In the genomic region with DNA sequence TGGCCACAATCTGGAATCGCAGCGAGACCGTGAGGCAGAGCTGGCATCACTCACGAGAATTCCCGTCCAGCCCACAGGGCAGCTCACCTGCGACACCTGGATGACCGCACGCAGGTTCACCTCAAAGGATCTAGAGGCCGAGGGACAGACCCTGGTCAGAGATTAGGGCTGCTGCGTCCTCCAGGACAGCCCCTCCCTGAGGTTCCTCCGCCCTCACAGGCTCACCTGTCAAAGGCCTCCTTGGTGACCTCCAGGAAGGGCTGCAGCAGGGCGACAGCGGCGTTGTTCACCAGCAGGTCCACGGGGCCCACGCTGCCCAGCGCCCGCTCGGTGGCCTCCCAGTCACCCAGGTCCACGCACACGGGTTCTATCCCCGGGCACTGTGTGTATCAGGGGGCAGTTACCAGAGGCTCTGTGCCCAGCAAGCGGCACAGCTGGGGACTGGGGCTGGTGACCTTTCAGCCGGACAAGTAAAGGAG, we compare ENCODE assay signal across 8 cellular contexts. TPM values are rescaled to one million over a fixed set of nuclear protein-coding genes. Genes with fewer than 3 reads are reported as not detected.
A peak's percentile ranks its signal among the peaks of the same experiment; 100 is the strongest.
DNase-seq lines count a peak whose midpoint lies in the region; ATAC-seq, FAIRE-seq and TF ChIP-seq lines count a peak whose summit lies in the region.

No MANE protein-coding gene starts in this region.

- in situ Hi-C loops in GM12878 (cut with MboI): loop anchor here (5.0 kb wide), 1 partner anchor 121 kb away; no protein-coding TSS in a partner anchor

- POLR2A ChIA-PET in GM12878 (lab: Charles Lee): interaction anchor here (0.5 kb wide), 1 partner anchor 68 kb away, joined by 3 read pairs; no protein-coding TSS in a partner anchor

- no peak for FAIRE-seq in GM12878 (lab: Jason Lieb, UNC)

- 35 to 52% (median 42%) methylated on average over 10 to 24 of the region's 24 CpGs for WGBS in heart left ventricle, 4 donors
- 37% methylated on average over 24 of the region's 24 CpGs for WGBS in GM12878 (ENCODE audit: insufficient coverage, insufficient replicate concordance, low lambda C conversion rate, missing lambda C conversion rate)
- WGBS in lung, 2 donors: 33 to 41% methylated on average over 24 of the region's 24 CpGs
- WGBS in urinary bladder: 35% methylated on average over 24 of the region's 24 CpGs

- RAD21 ChIA-PET in GM12878 (lab: Charles Lee; ENCODE audit: unreplicated experiment): interaction anchor here (0.8 kb wide), 1 partner anchor 77 kb away, joined by 3 read pairs; no protein-coding TSS in a partner anchor

- intact Hi-C loops in heart left ventricle (cut with DNase I): loop anchor here in 4 of 10 donors (1.0 to 10.0 kb wide), 4 partner anchors 61 to 288 kb away; a partner anchor contains a TSS
- intact Hi-C loops in Right ventricle myocardium superior (cut with DNase I): loop anchor here (5.0 kb wide), 1 partner anchor 61 kb away; a partner anchor contains a TSS
- intact Hi-C loops in GM12878 (cut with micrococcal nuclease; ENCODE audit: unreplicated experiment): loop anchor here (5.0 kb wide), 1 partner anchor 61 kb away; a partner anchor contains a TSS

- BruUV-seq in GM12878 (replicated peaks; lab: Mats Ljungman, UMichigan): no TSS peak

- peak overlapping the region; percentile 66 for H2AFZ ChIP-seq in GM12878 (ENCODE audit: control insufficient read depth, low read depth, low read length)

- peak overlapping the region; percentile 89 for H3K4me2 ChIP-seq in GM12878 (ENCODE audit: control insufficient read depth, insufficient read depth)

- no peak for TF ChIP-seq EP300 in GM12878 (IDR thresholded peaks at IDR 0.05; ENCODE audit: borderline replicate concordance in 1 of 2, control insufficient read depth in 1 of 2, low read depth in 2 of 2, low read length in 2 of 2)

- H3K4me3 ChIP-seq in heart left ventricle (peak overlapping the region; percentile 49 to 92 (median 73)), GM12878 (peak overlapping the region; percentile 81), lung (peak overlapping the region; percentile 56), urinary bladder (ENCODE audit: low read depth, low read length) (peak overlapping the region; percentile 51)

- H3K27me3 ChIP-seq in heart left ventricle: peaks cover 0 to 9% (median 0%) of the 10 kb centered on the region in 9 donors
- no peaks in the 10 kb centered on the region for H3K27me3 ChIP-seq in GM12878 (replicated peaks in 1 of 2; ENCODE audit: control insufficient read depth in 2 of 2, insufficient read depth in 2 of 2, low read length in 1 of 2)
- no peaks in the 10 kb centered on the region for H3K27me3 ChIP-seq in lung (ENCODE audit: control insufficient read depth, insufficient read depth)

- no peak for TF ChIP-seq CTCF in heart left ventricle (IDR thresholded peaks at IDR 0.05)
- no peak for TF ChIP-seq CTCF in GM12878 (IDR thresholded peaks at IDR 0.05 in 2 of 3, conservative IDR thresholded peaks at IDR 0.05 in 1 of 3; ENCODE audit: control insufficient read depth in 2 of 3, extremely low read depth in 1 of 3, insufficient read depth in 1 of 3, low read depth in 3 of 3, low read length in 3 of 3)
- TF ChIP-seq CTCF in lung (IDR thresholded peaks at IDR 0.05; ENCODE audit: control extremely low read depth, extremely low read depth): no peak

- DNase-seq in heart left ventricle: no peak
- DNase-seq in Right ventricle myocardium superior: no peak
- no peak for DNase-seq in GM12878 (ENCODE audit: low read depth, low spot score)
- no peak for DNase-seq in lung (ENCODE audit: low spot score)
- no peak for DNase-seq in anterior cingulate cortex (lab: John Stamatoyannopoulos, UW)

- TF ChIP-seq RAD21 in GM12878 (IDR thresholded peaks at IDR 0.05; ENCODE audit: insufficient read depth, low read depth, low read length): no peak

- H3K27ac ChIP-seq in heart left ventricle (peak overlapping the region; percentile 91 to 98 (median 94)), GM12878 (ENCODE audit: control insufficient read depth, insufficient read depth) (peak overlapping the region; percentile 89; the same call in 1 of the 2 replicates), lung (ENCODE audit: low read depth in 1 of 2, low read length in 1 of 2) (peak overlapping the region; percentile 97 to 98), urinary bladder (ENCODE audit: low read depth) (peak overlapping the region; percentile 95)

- H3K9me3 ChIP-seq in heart left ventricle (no peaks in the 10 kb centered on the region), GM12878 (replicated peaks; ENCODE audit: control insufficient read depth, insufficient read depth, low read length) (no peaks in the 10 kb centered on the region), lung (ENCODE audit: control insufficient read depth in 2 of 2, insufficient read depth in 1 of 2, low read length in 1 of 2) (no peaks in the 10 kb centered on the region)

- TF ChIP-seq POLR2A in heart left ventricle (IDR thresholded peaks at IDR 0.05): no peak
- no peak for TF ChIP-seq POLR2A in GM12878 (IDR thresholded peaks at IDR 0.05; ENCODE audit: low read depth, low read length)

- ATAC-seq in heart left ventricle: peak in 1 of 4 donors; percentile 1
- no peak for ATAC-seq in Right ventricle myocardium superior (ENCODE audit: poor library complexity)
- ATAC-seq in GM12878: no peak
- ATAC-seq in lung (ENCODE audit: insufficient read depth, low FRiP score): no peak
- no peak for ATAC-seq in GM18861 (IDR thresholded peaks at IDR 0.05; ENCODE audit: unreplicated experiment)
- ATAC-seq in HG02763 (IDR thresholded peaks at IDR 0.05; ENCODE audit: unreplicated experiment): no peak

- peaks cover 0 to 5% (median 0%) of the 10 kb centered on the region in 9 donors for H3K36me3 ChIP-seq in heart left ventricle
- no peaks in the 10 kb centered on the region; a peak in 2 of 4 replicates for H3K36me3 ChIP-seq in GM12878 (ENCODE audit: control insufficient read depth in 2 of 2, insufficient read depth in 2 of 2, low read length in 1 of 2)
- H3K36me3 ChIP-seq in lung (ENCODE audit: control insufficient read depth in 2 of 2, insufficient read depth in 2 of 2, low read length in 2 of 2): peaks cover 0 to 4% of the 10 kb centered on the region in 2 donors
- H3K36me3 ChIP-seq in urinary bladder (ENCODE audit: insufficient read depth): no peaks in the 10 kb centered on the region

- CTCF ChIA-PET in GM12878 (lab: Yijun Ruan, JAX): interaction anchor here (1.4 to 1.6 kb wide), 2 partner anchors 14 to 77 kb away, joined by 4 to 11 read pairs; no protein-coding TSS in a partner anchor

- peak overlapping the region; percentile 78 for H3K9ac ChIP-seq in GM12878 (ENCODE audit: control insufficient read depth, insufficient read depth, low read length)

- H4K20me1 ChIP-seq in GM12878 (ENCODE audit: control insufficient read depth, insufficient read depth): no peaks in the 10 kb centered on the region

- SMC1A ChIA-PET in GM12878 (lab: Charles Lee; ENCODE audit: uncharacterized antibody, unreplicated experiment): no interaction called here

- peaks cover 5% of the 10 kb centered on the region for H3K79me2 ChIP-seq in GM12878 (ENCODE audit: control insufficient read depth, insufficient read depth, low read length)

- H3K4me1 ChIP-seq in heart left ventricle (peaks cover 4 to 36% (median 19%) of the 10 kb centered on the region in 12 donors), GM12878 (ENCODE audit: control insufficient read depth, insufficient read depth, low read length) (peaks cover 10% of the 10 kb centered on the region), lung (ENCODE audit: control insufficient read depth in 2 of 2, insufficient read depth in 2 of 2, low read length in 2 of 2) (peaks cover 0 to 11% of the 10 kb centered on the region in 2 donors), urinary bladder (ENCODE audit: insufficient read depth) (no peaks in the 10 kb centered on the region)

RNA-seq across cellular contexts. Expression of a gene that starts 0.8 kb away (rescaled TPM):
- total RNA-seq in heart left ventricle (100 to 1,000 TPM; 139 to 312 (median 185) TPM), Right ventricle myocardium superior (178 TPM), GM12878 (2014; rRNA removed) (80.8 and 85.8 TPM in 2 replicates), GM12878 (2014; rRNA removed; fragmentation: Illumina TruSeq; extraction: Trizol) (32.4 and 39.9 TPM in 2 replicates), GM12878 (2021) (110 and 119 TPM in 2 replicates), lung (100 to 1,000 TPM in 1 of 2 donors, 10 to 100 TPM in 1; 41.6 to 218 TPM), urinary bladder (17.2 TPM)
- polyA plus RNA-seq in heart left ventricle (100 to 1,000 TPM; 243 to 246 TPM), GM12878 (2011; rRNA removed) (29.9 and 66.6 TPM in 2 replicates), GM12878 (2014; fragmentation: Illumina TruSeq; extraction: Trizol) (45.6 and 92.0 TPM in 2 replicates), GM12878 (2014; fragmentation: Nextera tagmentation; extraction: Ambion mirVana) (10 to 100 TPM; 12.3 to 44.8 TPM), GM12878 (2014; rRNA removed) (128 and 151 TPM in 2 replicates), GM12878 (2016; fragmentation: Nextera tagmentation; extraction: Ambion mirVana) (100 to 1,000 TPM; 122 to 139 TPM), lung (100 to 1,000 TPM; 193 to 246 TPM), urinary bladder (129 TPM)
- total RNA-seq in GM12878 (2013; cell fraction: nucleolus; rRNA removed): 13.4 and 14.9 TPM in 2 replicates
- polyA plus RNA-seq in GM12878 (2011; ENCODE audit: low read depth): 79.4 TPM
- 188 and 195 TPM in 2 replicates for polyA plus RNA-seq in GM12878 (2011; cell fraction: cytosol; rRNA removed)
- 136 and 154 TPM in 2 replicates for polyA plus RNA-seq in GM12878 (2011; cell fraction: nucleus; rRNA removed)
- 73.6 and 79.6 TPM in 2 replicates for polyA plus RNA-seq in GM12878 (2012)
- polyA minus RNA-seq in GM12878 (2011; rRNA and poly(A)+ RNA removed): 53.5 and 69.9 TPM in 2 replicates
- polyA minus RNA-seq in GM12878 (2011; cell fraction: cytosol; rRNA and poly(A)+ RNA removed): 23.2 and 25.8 TPM in 2 replicates
- polyA minus RNA-seq in GM12878 (2011; cell fraction: nucleus; rRNA and poly(A)+ RNA removed): 21.6 and 34.3 TPM in 2 replicates

RNA-seq across cellular contexts. Expression of a gene that starts 5.2 kb away (rescaled TPM):
- total RNA-seq in heart left ventricle (1 to 10 TPM in 7 of 9 donors, under 1 TPM in 2; 0.76 to 2.6 (median 1.5) TPM), Right ventricle myocardium superior (0.97 TPM), GM12878 (2014; rRNA removed) (23.5 and 29.8 TPM in 2 replicates), GM12878 (2014; rRNA removed; fragmentation: Illumina TruSeq; extraction: Trizol) (9.0 and 9.2 TPM in 2 replicates), GM12878 (2021) (14.6 and 16.2 TPM in 2 replicates), lung (1 to 10 TPM; 8.2 to 8.3 TPM), urinary bladder (10.4 TPM)
- polyA plus RNA-seq in heart left ventricle (1 to 10 TPM; 1.2 to 2.0 TPM), GM12878 (2011; rRNA removed) (1.2 and 4.2 TPM in 2 replicates), GM12878 (2014; fragmentation: Illumina TruSeq; extraction: Trizol) (2.8 and 9.8 TPM in 2 replicates), GM12878 (2014; fragmentation: Nextera tagmentation; extraction: Ambion mirVana) (under 1 TPM; 0.11 to 0.16 TPM), GM12878 (2014; rRNA removed) (32.9 and 39.8 TPM in 2 replicates), GM12878 (2016; fragmentation: Nextera tagmentation; extraction: Ambion mirVana) (1 to 10 TPM; 1.7 TPM), lung (1 to 10 TPM; 6.0 to 8.0 TPM), urinary bladder (5.9 TPM)
- 2.7 and 4.9 TPM in 2 replicates for total RNA-seq in GM12878 (2013; cell fraction: nucleolus; rRNA removed)
- 0.71 TPM for polyA plus RNA-seq in GM12878 (2011; ENCODE audit: low read depth)
- 4.7 and 7.5 TPM in 2 replicates for polyA plus RNA-seq in GM12878 (2011; cell fraction: cytosol; rRNA removed)
- 33.2 and 47.4 TPM in 2 replicates for polyA plus RNA-seq in GM12878 (2011; cell fraction: nucleus; rRNA removed)
- polyA plus RNA-seq in GM12878 (2012): 3.4 and 4.9 TPM in 2 replicates
- 0.44 and 1.0 TPM in 2 replicates for polyA minus RNA-seq in GM12878 (2011; rRNA and poly(A)+ RNA removed)
- 3.1 TPM in 1 of 2 replicates, not detected in the other for polyA minus RNA-seq in GM12878 (2011; cell fraction: cytosol; rRNA and poly(A)+ RNA removed)
- 2.3 and 4.8 TPM in 2 replicates for polyA minus RNA-seq in GM12878 (2011; cell fraction: nucleus; rRNA and poly(A)+ RNA removed)

RNA-seq across cellular contexts. Expression of a gene that starts 13.6 kb away (rescaled TPM):
- total RNA-seq in heart left ventricle (1 to 10 TPM; 2.9 to 7.5 (median 5.6) TPM), Right ventricle myocardium superior (4.7 TPM), GM12878 (2014; rRNA removed) (18.6 and 24.2 TPM in 2 replicates), GM12878 (2014; rRNA removed; fragmentation: Illumina TruSeq; extraction: Trizol) (5.9 and 8.9 TPM in 2 replicates), GM12878 (2021) (24.9 and 27.7 TPM in 2 replicates), lung (10 to 100 TPM; 13.3 to 26.6 TPM), urinary bladder (8.7 TPM)
- polyA plus RNA-seq in heart left ventricle (1 to 10 TPM; 5.1 to 8.6 TPM), GM12878 (2011; rRNA removed) (4.5 and 7.7 TPM in 2 replicates), GM12878 (2014; fragmentation: Illumina TruSeq; extraction: Trizol) (2.5 and 3.6 TPM in 2 replicates), GM12878 (2014; fragmentation: Nextera tagmentation; extraction: Ambion mirVana) (under 1 TPM; 0.03 to 0.05 TPM), GM12878 (2014; rRNA removed) (24.2 and 24.4 TPM in 2 replicates), GM12878 (2016; fragmentation: Nextera tagmentation; extraction: Ambion mirVana) (10 to 100 TPM; 12.0 to 13.4 TPM), lung (10 to 100 TPM; 12.1 to 19.7 TPM), urinary bladder (14.9 TPM)
- total RNA-seq in GM12878 (2013; cell fraction: nucleolus; rRNA removed): 22.5 and 23.4 TPM in 2 replicates
- polyA plus RNA-seq in GM12878 (2011; ENCODE audit: low read depth): 2.2 TPM
- 7.3 and 16.6 TPM in 2 replicates for polyA plus RNA-seq in GM12878 (2011; cell fraction: cytosol; rRNA removed)
- polyA plus RNA-seq in GM12878 (2011; cell fraction: nucleus; rRNA removed): 72.6 and 103 TPM in 2 replicates
- polyA plus RNA-seq in GM12878 (2012): 8.6 and 9.9 TPM in 2 replicates
- polyA minus RNA-seq in GM12878 (2011; rRNA and poly(A)+ RNA removed): 4.2 and 11.4 TPM in 2 replicates
- polyA minus RNA-seq in GM12878 (2011; cell fraction: cytosol; rRNA and poly(A)+ RNA removed): 4.7 and 6.4 TPM in 2 replicates
- polyA minus RNA-seq in GM12878 (2011; cell fraction: nucleus; rRNA and poly(A)+ RNA removed): 12.8 and 27.8 TPM in 2 replicates

RNA-seq across cellular contexts. Expression of a gene that starts 14.0 kb away (rescaled TPM):
- total RNA-seq in heart left ventricle (10 to 100 TPM; 16.8 to 62.0 (median 23.8) TPM), Right ventricle myocardium superior (27.8 TPM), GM12878 (2014; rRNA removed) (84.0 and 101 TPM in 2 replicates), GM12878 (2014; rRNA removed; fragmentation: Illumina TruSeq; extraction: Trizol) (36.1 and 39.4 TPM in 2 replicates), GM12878 (2021) (84.0 and 89.0 TPM in 2 replicates), lung (10 to 100 TPM; 21.5 to 86.9 TPM), urinary bladder (19.1 TPM)
- polyA plus RNA-seq in heart left ventricle (100 to 1,000 TPM in 1 of 2 donors, 10 to 100 TPM in 1; 37.3 to 126 TPM), GM12878 (2011; rRNA removed) (29.3 and 54.8 TPM in 2 replicates), GM12878 (2014; fragmentation: Illumina TruSeq; extraction: Trizol) (4.1 and 26.8 TPM in 2 replicates), GM12878 (2014; fragmentation: Nextera tagmentation; extraction: Ambion mirVana) (10 to 100 TPM; 11.7 to 39.3 TPM), GM12878 (2014; rRNA removed) (111 and 113 TPM in 2 replicates), GM12878 (2016; fragmentation: Nextera tagmentation; extraction: Ambion mirVana) (100 to 1,000 TPM; 181 to 182 TPM), lung (100 to 1,000 TPM; 116 to 121 TPM), urinary bladder (124 TPM)
- 11.1 and 12.5 TPM in 2 replicates for total RNA-seq in GM12878 (2013; cell fraction: nucleolus; rRNA removed)
- 25.7 TPM for polyA plus RNA-seq in GM12878 (2011; ENCODE audit: low read depth)
- 67.3 and 105 TPM in 2 replicates for polyA plus RNA-seq in GM12878 (2011; cell fraction: cytosol; rRNA removed)
- polyA plus RNA-seq in GM12878 (2011; cell fraction: nucleus; rRNA removed): 77.9 and 82.8 TPM in 2 replicates
- polyA plus RNA-seq in GM12878 (2012): 34.3 and 37.6 TPM in 2 replicates
- polyA minus RNA-seq in GM12878 (2011; rRNA and poly(A)+ RNA removed): 10.0 and 21.6 TPM in 2 replicates
- polyA minus RNA-seq in GM12878 (2011; cell fraction: cytosol; rRNA and poly(A)+ RNA removed): 10.6 and 11.4 TPM in 2 replicates
- 12.7 and 15.8 TPM in 2 replicates for polyA minus RNA-seq in GM12878 (2011; cell fraction: nucleus; rRNA and poly(A)+ RNA removed)

RNA-seq across cellular contexts. Expression of a gene that starts 14.9 kb away (rescaled TPM):
- total RNA-seq in heart left ventricle: 10 to 100 TPM; 16.4 to 30.6 (median 20.4) TPM
- polyA plus RNA-seq in heart left ventricle: 10 to 100 TPM; 24.0 to 25.8 TPM
- 20.5 TPM for total RNA-seq in Right ventricle myocardium superior
- 23.5 and 23.7 TPM in 2 replicates for total RNA-seq in GM12878 (2013; cell fraction: nucleolus; rRNA removed)
- 14.5 and 14.8 TPM in 2 replicates for total RNA-seq in GM12878 (2014; rRNA removed)
- total RNA-seq in GM12878 (2014; rRNA removed; fragmentation: Illumina TruSeq; extraction: Trizol): 5.2 and 7.8 TPM in 2 replicates
- total RNA-seq in GM12878 (2021): 17.7 and 19.6 TPM in 2 replicates
- 10.9 TPM for polyA plus RNA-seq in GM12878 (2011; ENCODE audit: low read depth)
- polyA plus RNA-seq in GM12878 (2011; rRNA removed): 4.4 and 7.1 TPM in 2 replicates
- polyA plus RNA-seq in GM12878 (2011; cell fraction: cytosol; rRNA removed): 6.6 and 12.0 TPM in 2 replicates
- polyA plus RNA-seq in GM12878 (2011; cell fraction: nucleus; rRNA removed): 83.6 and 89.3 TPM in 2 replicates
- polyA plus RNA-seq in GM12878 (2012): 20.4 and 23.3 TPM in 2 replicates
- 1.3 and 7.2 TPM in 2 replicates for polyA plus RNA-seq in GM12878 (2014; fragmentation: Illumina TruSeq; extraction: Trizol)
- polyA plus RNA-seq in GM12878 (2014; fragmentation: Nextera tagmentation; extraction: Ambion mirVana): under 1 TPM; 0.10 to 0.93 TPM
- 19.0 and 22.4 TPM in 2 replicates for polyA plus RNA-seq in GM12878 (2014; rRNA removed)
- 1 to 10 TPM; 1.6 to 2.6 TPM for polyA plus RNA-seq in GM12878 (2016; fragmentation: Nextera tagmentation; extraction: Ambion mirVana)
- 2.4 and 4.8 TPM in 2 replicates for polyA minus RNA-seq in GM12878 (2011; rRNA and poly(A)+ RNA removed)
- 2.9 and 4.4 TPM in 2 replicates for polyA minus RNA-seq in GM12878 (2011; cell fraction: cytosol; rRNA and poly(A)+ RNA removed)
- polyA minus RNA-seq in GM12878 (2011; cell fraction: nucleus; rRNA and poly(A)+ RNA removed): 8.1 and 8.2 TPM in 2 replicates
- total RNA-seq in lung: 10 to 100 TPM; 34.7 to 37.5 TPM
- 10 to 100 TPM; 29.1 to 38.2 TPM for polyA plus RNA-seq in lung
- total RNA-seq in urinary bladder: 16.5 TPM
- 47.0 TPM for polyA plus RNA-seq in urinary bladder
